In the genomic region with DNA sequence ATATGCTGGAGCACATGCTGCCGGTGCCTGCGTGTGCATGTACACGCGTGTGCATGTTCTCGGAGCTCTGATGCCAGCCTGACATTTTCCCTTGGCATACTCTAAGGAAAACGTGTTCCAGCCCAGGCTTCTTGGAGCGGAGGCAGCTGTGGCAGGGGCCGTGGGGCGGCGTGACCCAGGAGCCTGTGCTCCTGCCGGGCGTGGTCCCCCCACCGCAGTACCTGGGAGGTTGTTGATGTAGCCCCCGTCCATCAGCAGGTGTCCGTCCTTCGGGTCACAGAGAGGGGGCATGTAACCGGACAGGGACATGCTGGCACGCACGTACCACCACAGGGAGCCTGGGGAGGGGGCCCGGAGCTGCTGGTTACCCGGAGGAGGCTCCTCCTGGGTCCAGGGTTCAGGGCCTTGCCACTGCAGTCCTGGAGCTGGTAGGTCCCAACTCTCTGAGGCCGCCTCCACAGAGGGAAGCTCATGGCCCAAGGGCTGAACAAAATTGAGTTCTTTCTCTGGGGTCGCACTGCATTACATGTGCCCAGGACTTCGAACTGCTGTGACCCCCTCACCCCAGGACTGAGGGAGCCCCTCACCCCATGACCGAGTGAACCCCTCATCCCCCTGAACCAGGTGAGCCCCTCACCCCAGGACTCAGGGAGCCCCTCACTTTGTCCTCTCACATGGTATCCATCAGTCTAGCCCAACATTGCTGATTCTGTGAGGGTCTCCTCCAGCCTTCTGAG, we compare ENCODE assay signal across 19 cellular contexts. TPM values are rescaled to one million over a fixed set of nuclear protein-coding genes. Genes with fewer than 3 reads are reported as not detected.
DNase-seq lines count a peak whose midpoint lies in the region; ATAC-seq and TF ChIP-seq lines count a peak whose summit lies in the region.
"Had no signal": no experiment of that assay in that cellular context is flagged by ENCODE, and none has a peak within 500 bp of the region (broad histone marks: within the 10 kb centered on the region; RNA-seq: fewer than 3 reads in every experiment).

No MANE protein-coding gene starts in this region.

- TF ChIP-seq CTCF in mucosa of descending colon (IDR thresholded peaks at IDR 0.05): no peak

- H3K4me3 Mint-ChIP-seq in stimulated activated naive CD8-positive, alpha-beta T cell treated with anti-CD3 and anti-CD28 coated beads, Interleukin-15, Interleukin-2, amounts not matched to agents 100 ng/mL and 50 ng/mL, for 24 hours: peak overlapping the region; percentile 60
- H3K4me3 Mint-ChIP-seq in activated T-helper 1 cell treated with anti-CD3 and anti-CD28 coated beads, Interleukin-12 subunit alpha, Interleukin-12 subunit beta, Interleukin-2, Interleukin-4 antibody, amounts not matched to agents 30 ng/mL and 10 ng/mL and 1 ng/mL, durations not matched to agents 14 hours and 24 hours and 36 hours: peak overlapping the region; percentile 30

- peak overlapping the region; percentile 61 for H3K27ac Mint-ChIP-seq in stimulated activated naive CD8-positive, alpha-beta T cell treated with anti-CD3 and anti-CD28 coated beads, Interleukin-15, Interleukin-2, amounts not matched to agents 100 ng/mL and 50 ng/mL, for 24 hours
- H3K27ac Mint-ChIP-seq in activated T-helper 1 cell treated with anti-CD3 and anti-CD28 coated beads, Interleukin-12 subunit alpha, Interleukin-12 subunit beta, Interleukin-2, Interleukin-4 antibody, amounts not matched to agents 30 ng/mL and 10 ng/mL and 1 ng/mL, durations not matched to agents 14 hours and 24 hours and 36 hours: no peak overlapping the region

- intact Hi-C loops in activated T-helper 1 cell treated with anti-CD3 and anti-CD28 coated beads, Interleukin-12 subunit alpha, Interleukin-12 subunit beta, Interleukin-2, Interleukin-4 antibody, amounts not matched to agents 30 ng/mL and 10 ng/mL and 1 ng/mL, durations not matched to agents 14 hours and 24 hours and 36 hours (cut with micrococcal nuclease): no loop called here
- intact Hi-C loops in mucosa of descending colon (cut with DNase I, micrococcal nuclease): no loop called here

- H3K27me3 Mint-ChIP-seq in stimulated activated naive CD8-positive, alpha-beta T cell treated with anti-CD3 and anti-CD28 coated beads, Interleukin-15, Interleukin-2, amounts not matched to agents 100 ng/mL and 50 ng/mL, for 24 hours: no peaks in the 10 kb centered on the region
- H3K27me3 Mint-ChIP-seq in activated T-helper 1 cell treated with anti-CD3 and anti-CD28 coated beads, Interleukin-12 subunit alpha, Interleukin-12 subunit beta, Interleukin-2, Interleukin-4 antibody, amounts not matched to agents 30 ng/mL and 10 ng/mL and 1 ng/mL, durations not matched to agents 14 hours and 24 hours and 36 hours (ENCODE audit: insufficient read depth): no peaks in the 10 kb centered on the region

- ATAC-seq in stimulated activated naive CD8-positive, alpha-beta T cell treated with anti-CD3 and anti-CD28 coated beads, Interleukin-15, Interleukin-2, amounts not matched to agents 100 U/mL and 50 U/mL, for 24 hours: no peak
- ATAC-seq in mucosa of descending colon: no peak
- ATAC-seq: activated CD4-positive, CD25-positive, alpha-beta regulatory T cell treated with anti-CD3 and anti-CD28 coated beads, Interleukin-2, amount 50 U/mL, for 24 hours had no signal

- DNase-seq in stimulated activated naive CD8-positive, alpha-beta T cell treated with anti-CD3 and anti-CD28 coated beads, Interleukin-15, Interleukin-2, amounts not matched to agents 100 U/mL and 50 U/mL, for 24 hours: no peak
- no peak for DNase-seq in activated T-helper 1 cell treated with anti-CD3 and anti-CD28 coated beads, Interleukin-12 subunit alpha, Interleukin-12 subunit beta, Interleukin-2, Interleukin-4 antibody, amounts not matched to agents 30 ng/mL and 10 ng/mL and 1 ng/mL, durations not matched to agents 14 hours and 24 hours and 36 hours (ENCODE audit: low spot score)
- DNase-seq in mucosa of descending colon (peak in 2 of 3 donors; percentile 25 to 50), GM19238 (ENCODE audit: insufficient read length, low spot score) (no peak), NCI-H1105 treated with DMSO at 0.1 percent for 48 hours (lab: John Stamatoyannopoulos, UW) (no peak)
- DNase-seq in stimulated activated CD4-positive, alpha-beta T cell treated with anti-CD3 and anti-CD28 coated beads, Interleukin-12 subunit alpha, Interleukin-12 subunit beta, amount 100 ng/mL, for 4 hours: no peak
- DNase-seq: effector memory CD4-positive, alpha-beta T cell; IMR-90; midbrain; NCI-H2029; NCI-H510A treated with DMSO at 0.1 percent for 48 hours; occipital lobe; SIG-M5; stimulated activated CD4-positive, alpha-beta T cell treated with anti-CD3 and anti-CD28 coated beads, Interleukin-4, amount 100 ng/mL, for 1 hour had no signal

- H3K9me3 ChIP-seq in mucosa of descending colon: no peaks in the 10 kb centered on the region
- H3K9me3 ChIP-seq: adrenal gland, BE2C had no signal

- peaks cover 22% of the 10 kb centered on the region for H3K4me1 Mint-ChIP-seq in stimulated activated naive CD8-positive, alpha-beta T cell treated with anti-CD3 and anti-CD28 coated beads, Interleukin-15, Interleukin-2, amounts not matched to agents 100 ng/mL and 50 ng/mL, for 24 hours (ENCODE audit: low read depth)
- no peaks in the 10 kb centered on the region for H3K4me1 Mint-ChIP-seq in activated T-helper 1 cell treated with anti-CD3 and anti-CD28 coated beads, Interleukin-12 subunit alpha, Interleukin-12 subunit beta, Interleukin-2, Interleukin-4 antibody, amounts not matched to agents 30 ng/mL and 10 ng/mL and 1 ng/mL, durations not matched to agents 14 hours and 24 hours and 36 hours (ENCODE audit: low read depth)

- H3K4me1 ChIP-seq in mucosa of descending colon (ENCODE audit: low read depth): peaks cover 7% of the 10 kb centered on the region

- no peaks in the 10 kb centered on the region for H3K36me3 Mint-ChIP-seq in stimulated activated naive CD8-positive, alpha-beta T cell treated with anti-CD3 and anti-CD28 coated beads, Interleukin-15, Interleukin-2, amounts not matched to agents 100 ng/mL and 50 ng/mL, for 24 hours (ENCODE audit: low read depth)
- H3K36me3 Mint-ChIP-seq in activated T-helper 1 cell treated with anti-CD3 and anti-CD28 coated beads, Interleukin-12 subunit alpha, Interleukin-12 subunit beta, Interleukin-2, Interleukin-4 antibody, amounts not matched to agents 30 ng/mL and 10 ng/mL and 1 ng/mL, durations not matched to agents 14 hours and 24 hours and 36 hours (ENCODE audit: low read depth): no peaks in the 10 kb centered on the region

- H3K9me3 Mint-ChIP-seq in stimulated activated naive CD8-positive, alpha-beta T cell treated with anti-CD3 and anti-CD28 coated beads, Interleukin-15, Interleukin-2, amounts not matched to agents 100 ng/mL and 50 ng/mL, for 24 hours: no peaks in the 10 kb centered on the region
- no peaks in the 10 kb centered on the region for H3K9me3 Mint-ChIP-seq in activated T-helper 1 cell treated with anti-CD3 and anti-CD28 coated beads, Interleukin-12 subunit alpha, Interleukin-12 subunit beta, Interleukin-2, Interleukin-4 antibody, amounts not matched to agents 30 ng/mL and 10 ng/mL and 1 ng/mL, durations not matched to agents 14 hours and 24 hours and 36 hours

- no peaks in the 10 kb centered on the region for H3K36me3 ChIP-seq in mucosa of descending colon (ENCODE audit: low read depth)
- H3K36me3 ChIP-seq: adrenal gland had no signal

- no peak overlapping the region for H3K4me3 ChIP-seq in mucosa of descending colon
- H3K4me3 ChIP-seq: adrenal gland had no signal

RNA-seq across cellular contexts. Expression of a gene that starts 4.2 kb away (rescaled TPM):
- total RNA-seq in activated T-helper 1 cell treated with anti-CD3 and anti-CD28 coated beads, Interleukin-12 subunit alpha, Interleukin-12 subunit beta, Interleukin-2, Interleukin-4 antibody, amounts not matched to agents 30 ng/mL and 10 ng/mL and 1 ng/mL, durations not matched to agents 14 hours and 24 hours and 36 hours: 57.2 and 58.9 TPM in 2 replicates
- total RNA-seq in mucosa of descending colon: 10 to 100 TPM; 30.1 to 48.0 (median 43.4) TPM

RNA-seq across cellular contexts. Expression of a gene that starts 22.2 kb away (rescaled TPM):
- not detected in 2 replicates for total RNA-seq in activated T-helper 1 cell treated with anti-CD3 and anti-CD28 coated beads, Interleukin-12 subunit alpha, Interleukin-12 subunit beta, Interleukin-2, Interleukin-4 antibody, amounts not matched to agents 30 ng/mL and 10 ng/mL and 1 ng/mL, durations not matched to agents 14 hours and 24 hours and 36 hours
- 100 to 1,000 TPM in 1 of 3 donors, 10 to 100 TPM in 2; 36.7 to 127 (median 74.8) TPM for total RNA-seq in mucosa of descending colon
- total RNA-seq: IMR-90, temporal lobe had no signal

RNA-seq across cellular contexts. Expression of a gene that starts 40.2 kb away (rescaled TPM):
- 0.49 and 0.54 TPM in 2 replicates for total RNA-seq in activated T-helper 1 cell treated with anti-CD3 and anti-CD28 coated beads, Interleukin-12 subunit alpha, Interleukin-12 subunit beta, Interleukin-2, Interleukin-4 antibody, amounts not matched to agents 30 ng/mL and 10 ng/mL and 1 ng/mL, durations not matched to agents 14 hours and 24 hours and 36 hours
- 10 to 100 TPM; 18.0 to 41.5 (median 27.2) TPM for total RNA-seq in mucosa of descending colon
- total RNA-seq: IMR-90 had no signal

RNA-seq across cellular contexts. Expression of a gene that starts 40.4 kb away (rescaled TPM):
- 4.8 and 4.9 TPM in 2 replicates for total RNA-seq in activated T-helper 1 cell treated with anti-CD3 and anti-CD28 coated beads, Interleukin-12 subunit alpha, Interleukin-12 subunit beta, Interleukin-2, Interleukin-4 antibody, amounts not matched to agents 30 ng/mL and 10 ng/mL and 1 ng/mL, durations not matched to agents 14 hours and 24 hours and 36 hours
- total RNA-seq in mucosa of descending colon: 10 to 100 TPM; 39.4 to 56.7 (median 40.1) TPM

Comparison
In these comparisons a context has a peak if more than half of its experiments do, and no peak if none do; other contexts are left out.
1. DNase-seq: peak in mucosa of descending colon (2 of 3); none in stimulated activated naive CD8-positive, alpha-beta T cell treated with anti-CD3 and anti-CD28 coated beads, Interleukin-15, Interleukin-2, amounts not matched to agents 100 U/mL and 50 U/mL, for 24 hours (single experiment), activated T-helper 1 cell treated with anti-CD3 and anti-CD28 coated beads, Interleukin-12 subunit alpha, Interleukin-12 subunit beta, Interleukin-2, Interleukin-4 antibody, amounts not matched to agents 30 ng/mL and 10 ng/mL and 1 ng/mL, durations not matched to agents 14 hours and 24 hours and 36 hours (single experiment), GM19238 (single experiment), NCI-H1105 treated with DMSO at 0.1 percent for 48 hours (single experiment) and stimulated activated CD4-positive, alpha-beta T cell treated with anti-CD3 and anti-CD28 coated beads, Interleukin-12 subunit alpha, Interleukin-12 subunit beta, amount 100 ng/mL, for 4 hours (single experiment).
2. RNA of a gene that starts 22.2 kb away (total RNA-seq): 36.7 to 127 TPM in mucosa of descending colon; not detected in activated T-helper 1 cell treated with anti-CD3 and anti-CD28 coated beads, Interleukin-12 subunit alpha, Interleukin-12 subunit beta, Interleukin-2, Interleukin-4 antibody, amounts not matched to agents 30 ng/mL and 10 ng/mL and 1 ng/mL, durations not matched to agents 14 hours and 24 hours and 36 hours; every median in the first group is over 10 times any median in the second.
3. RNA of a gene that starts 40.2 kb away (total RNA-seq): 18.0 to 41.5 TPM in mucosa of descending colon; 0.49 to 0.54 TPM in activated T-helper 1 cell treated with anti-CD3 and anti-CD28 coated beads, Interleukin-12 subunit alpha, Interleukin-12 subunit beta, Interleukin-2, Interleukin-4 antibody, amounts not matched to agents 30 ng/mL and 10 ng/mL and 1 ng/mL, durations not matched to agents 14 hours and 24 hours and 36 hours; every median in the first group is over 10 times any median in the second.